16 cellular contexts compared by ENCODE assay signal in the genomic region with DNA sequence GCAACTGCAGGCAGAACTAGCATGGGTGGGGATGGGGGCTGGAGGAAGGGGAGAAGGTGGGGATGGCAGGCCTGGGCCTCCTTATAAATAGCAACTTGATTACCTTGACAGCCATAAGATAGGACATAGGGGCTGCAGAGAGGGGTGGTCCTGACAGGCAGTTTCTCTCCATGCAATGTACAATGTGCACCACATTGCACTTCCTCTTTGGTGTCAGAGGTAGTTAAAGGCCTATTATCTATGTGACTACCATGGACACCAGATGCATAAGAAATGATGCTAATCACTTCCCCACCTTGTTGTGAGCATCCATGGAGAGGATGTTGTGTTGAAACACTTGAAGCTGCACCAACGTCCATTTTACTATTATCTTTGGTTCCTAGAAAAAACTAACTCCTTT. TPM values are rescaled to one million over a fixed set of nuclear protein-coding genes. Genes with fewer than 3 reads are reported as not detected.
DNase-seq lines count a peak whose midpoint lies in the region; ATAC-seq and TF ChIP-seq lines count a peak whose summit lies in the region.
"Had no signal": no experiment of that assay in that cellular context is flagged by ENCODE, and none has a peak within 500 bp of the region (broad histone marks: within the 10 kb centered on the region; RNA-seq: fewer than 3 reads in every experiment).

No MANE protein-coding gene starts in this region.

- no peak overlapping the region for H3K4me3 Mint-ChIP-seq in memory B cell
- H3K4me3 Mint-ChIP-seq: T-helper 1 cell treated with Interleukin-12 subunit alpha and Interleukin-12 subunit beta and Interleukin-4 antibody, amounts not matched to agents 30 μg/mL and 1 μg/mL, for 36 hours had no signal

- DNase-seq in NOMO-1 treated with dmso at 0.1 percent for 144 hours (lab: John Stamatoyannopoulos, UW; ENCODE audit: unreplicated experiment): peak; percentile 41
- DNase-seq in memory B cell (ENCODE audit: low spot score in 2 of 2): no peak
- DNase-seq in activated CD8-positive, alpha-beta memory T cell treated with anti-CD3 and anti-CD28 coated beads for 24 hours: no peak
- DNase-seq in uterus: no peak
- DNase-seq: DMS 273 treated with DMSO at 0.1 percent for 48 hours, MM.1S, NCI-H1417, NCI-H1930, NCI-H774, SHP77, SK-N-SH had no signal

- no peak overlapping the region for H3K27ac ChIP-seq in uterus
- H3K27ac ChIP-seq: C4-2B had no signal

- peak overlapping the region; percentile 41 for H3K27ac Mint-ChIP-seq in memory B cell
- H3K27ac Mint-ChIP-seq: T-helper 1 cell treated with Interleukin-12 subunit alpha and Interleukin-12 subunit beta and Interleukin-4 antibody, amounts not matched to agents 30 μg/mL and 1 μg/mL, for 36 hours had no signal

- no peak for TF ChIP-seq POLR2A in uterus (IDR thresholded peaks at IDR 0.05)

- ATAC-seq in GM18502 (IDR thresholded peaks at IDR 0.05; ENCODE audit: poor library complexity, unreplicated experiment): peak; percentile 51
- ATAC-seq in HG02938 (IDR thresholded peaks at IDR 0.05; ENCODE audit: unreplicated experiment): peak; percentile 59
- ATAC-seq in memory B cell (ENCODE audit: low read depth): no peak
- no peak for ATAC-seq in GM21528 (IDR thresholded peaks at IDR 0.05; ENCODE audit: low FRiP score, unreplicated experiment)

- H3K36me3 ChIP-seq in uterus: no peaks in the 10 kb centered on the region

- TF ChIP-seq CTCF in uterus (IDR thresholded peaks at IDR 0.05): no peak

- intact Hi-C loops in uterus (cut with DNase I; ENCODE audit: low total_unique reads): no loop called here

- H3K36me3 Mint-ChIP-seq in memory B cell: peaks cover 3% of the 10 kb centered on the region

- H3K9me3 Mint-ChIP-seq in memory B cell: peaks cover 1% of the 10 kb centered on the region
- H3K9me3 Mint-ChIP-seq: T-helper 1 cell treated with Interleukin-12 subunit alpha and Interleukin-12 subunit beta and Interleukin-4 antibody, amounts not matched to agents 30 μg/mL and 1 μg/mL, for 36 hours had no signal

- no peaks in the 10 kb centered on the region for H3K27me3 Mint-ChIP-seq in memory B cell

- no peaks in the 10 kb centered on the region for H3K4me1 ChIP-seq in uterus

- H3K9me3 ChIP-seq in uterus: no peaks in the 10 kb centered on the region
- H3K9me3 ChIP-seq: SK-N-SH had no signal

- H3K27me3 ChIP-seq in uterus: no peaks in the 10 kb centered on the region

- H3K4me3 ChIP-seq in uterus: no peak overlapping the region

- peaks cover 11% of the 10 kb centered on the region for H3K4me1 Mint-ChIP-seq in memory B cell

RNA-seq across cellular contexts. Expression of gene SUB1, which starts 20.2 kb away (rescaled TPM):
- 100 to 1,000 TPM in 3 of 4 donors, 10 to 100 TPM in 1; 42.0 to 287 (median 127) TPM for total RNA-seq in uterus

Comparison
In these comparisons a context has a peak if more than half of its experiments do, and no peak if none do; other contexts are left out.
1. ATAC-seq: peak in GM18502 (single experiment) and HG02938 (single experiment); none in memory B cell (single experiment) and GM21528 (single experiment).